In genomic region chr2:135741395-135742306, GRCh38 we compare ENCODE assay signal across 8 cellular contexts. TPM values are rescaled to one million over a fixed set of nuclear protein-coding genes. Genes with fewer than 3 reads are reported as not detected.
DNase-seq lines count a peak whose midpoint lies in the region; ATAC-seq and TF ChIP-seq lines count a peak whose summit lies in the region.

Gene UBXN4, plus strand, starts transcription at chr2:135741855. Its CDS starts 75 bp downstream, at chr2:135741930.

- peak; percentile 97 for DNase-seq in DMS 273 treated with DMSO at 0.1 percent for 48 hours (lab: John Stamatoyannopoulos, UW)
- peak; percentile 99 for DNase-seq in IMR-90
- DNase-seq in OCI-M1 (lab: John Stamatoyannopoulos, UW) = peak; percentile 99
- DNase-seq in activated T-cell treated with anti-CD3 and anti-CD28 coated beads for 4 hours = peak; percentile 89
- peak; percentile 99 for DNase-seq in epithelial cell of esophagus (ENCODE audit: low read depth)
- peak; percentile 96 to 99 (median 97) for DNase-seq in mucosa of descending colon
- peak; percentile 79 to 95 for DNase-seq in stimulated activated CD8-positive, alpha-beta memory T cell treated with anti-CD3 and anti-CD28 coated beads, Interleukin-4, amount 100 ng/mL, for 4 hours (ENCODE audit: low read depth in 2 of 2, low spot score in 1 of 2)

- intact Hi-C loops in IMR-90 (cut with micrococcal nuclease) = loop anchor here (5.0 kb wide), 1 partner anchor 689 kb away; the partner anchor contains the start of gene RAB3GAP1
- intact Hi-C loops in mucosa of descending colon (cut with DNase I, micrococcal nuclease) = no loop called here

- peak within 1 kb of the TSS; percentile 82 for H3K56ac ChIP-seq in IMR-90 (ENCODE audit: extremely low read depth, insufficient read depth, low read length)

- H3K4me1 ChIP-seq in IMR-90 (ENCODE audit: control insufficient read depth, insufficient read depth, low read length) (peaks cover 8% of the 10 kb centered on the region), mucosa of descending colon (ENCODE audit: low read depth) (no peaks in the 10 kb centered on the region)

- H3K9me3 ChIP-seq in IMR-90 (ENCODE audit: control insufficient read depth, insufficient read depth, low read length) (no peaks in the 10 kb centered on the region), mucosa of descending colon (no peaks in the 10 kb centered on the region)

- peak within 1 kb of the TSS; percentile 95 for H3K23ac ChIP-seq in IMR-90 (ENCODE audit: low read depth, low read length)

- WGBS in IMR-90 (ENCODE audit: extremely low coverage in 2 of 2, insufficient read length in 1 of 2), 2 experiments = 0% methylated on average over 39 of the region's 92 CpGs; no CpG with 5 or more reads in 1 of the 2 experiments

- H3K36me3 ChIP-seq in IMR-90 (ENCODE audit: control insufficient read depth, insufficient read depth, low read length) = peaks cover 3% of the 10 kb centered on the region
- no peaks in the 10 kb centered on the region for H3K36me3 ChIP-seq in mucosa of descending colon (ENCODE audit: low read depth)

- ATAC-seq in GM21526 (IDR thresholded peaks at IDR 0.05; ENCODE audit: low FRiP score, unreplicated experiment) = peak; percentile 86
- ATAC-seq in IMR-90 (ENCODE audit: low read depth) = peak; percentile 90
- peak; percentile 96 for ATAC-seq in mucosa of descending colon

- H3K27me3 ChIP-seq in IMR-90 (ENCODE audit: control insufficient read depth, insufficient read depth, low read length) = no peaks in the 10 kb centered on the region

- POLR2A ChIA-PET in IMR-90 (lab: Charles Lee; ENCODE audit: unreplicated experiment) = interaction anchor here (0.6 to 1.0 kb wide), 2 partner anchors 15 to 95 kb away, joined by 3 read pairs; partner anchors contain the start of gene LCT

- peak within 1 kb of the TSS; percentile 64 to 99 for H4K8ac ChIP-seq in IMR-90 (ENCODE audit: low read depth in 2 of 2, low read length in 2 of 2)

- no TSS peak for BruUV-seq in IMR-90 (replicated peaks; lab: Mats Ljungman, UMichigan)

- H3K14ac ChIP-seq in IMR-90 (replicated peaks; ENCODE audit: low read depth, low read length) = peak within 1 kb of the TSS; percentile 98

- H4K20me1 ChIP-seq in IMR-90 (ENCODE audit: insufficient read depth, low read length) = peaks cover 25% of the 10 kb centered on the region; the same call in 1 of the 2 replicates

- peak within 1 kb of the TSS; percentile 1; the same call in 1 of the 3 replicates for H2BK15ac ChIP-seq in IMR-90 (ENCODE audit: low read depth, low read length)

- H3K4ac ChIP-seq in IMR-90 (ENCODE audit: low read depth, low read length) = peak within 1 kb of the TSS; percentile 98

- peak; percentile 94 for TF ChIP-seq POLR2A in IMR-90 (IDR thresholded peaks at IDR 0.05; ENCODE audit: low read depth, low read length)

- peak within 1 kb of the TSS; percentile 48; the same call in 1 of the 2 replicates for H3K4me2 ChIP-seq in IMR-90 (ENCODE audit: low read depth, low read length)

- CTCF ChIA-PET in IMR-90 (lab: Yijun Ruan, JAX) = interaction anchor here (0.5 to 1.7 kb wide), 4 partner anchors 9 to 740 kb away, joined by 3 to 6 read pairs (median 4); no protein-coding TSS in a partner anchor

- TF ChIP-seq RAD21 in IMR-90 (IDR thresholded peaks at IDR 0.05; ENCODE audit: low read length) = no peak

- H2BK120ac ChIP-seq in IMR-90 (ENCODE audit: low read depth, low read length) = peak within 1 kb of the TSS; percentile 85

- H2BK5ac ChIP-seq in IMR-90 (ENCODE audit: low read depth, low read length, poor library complexity, severe bottlenecking) = peak within 1 kb of the TSS; percentile 97

- H3K9ac ChIP-seq in IMR-90 (ENCODE audit: low read depth, low read length) = peak within 1 kb of the TSS; percentile 100

- H4K91ac ChIP-seq in IMR-90 (ENCODE audit: insufficient read depth, low read depth, low read length) = peak within 1 kb of the TSS; percentile 86

- peaks cover 3% of the 10 kb centered on the region; the same call in 1 of the 2 replicates for H3K9me1 ChIP-seq in IMR-90 (ENCODE audit: insufficient read depth, low read length)

- H2BK20ac ChIP-seq in IMR-90 (ENCODE audit: low read depth, low read length) = peak within 1 kb of the TSS; percentile 65

- H3K27ac ChIP-seq in IMR-90 (ENCODE audit: insufficient read depth, low read length) = peak within 1 kb of the TSS; percentile 100

- H3K4me3 ChIP-seq in IMR-90 (ENCODE audit: insufficient read depth, low read depth, low read length) (peak within 1 kb of the TSS; percentile 83), epithelial cell of esophagus (ENCODE audit: low read length) (peak within 1 kb of the TSS; percentile 81), mucosa of descending colon (peak within 1 kb of the TSS; percentile 98)

- peak within 1 kb of the TSS; percentile 88; the same call in 1 of the 2 replicates for H2AK5ac ChIP-seq in IMR-90 (ENCODE audit: low read depth, low read length)

- dilution Hi-C loops in IMR-90 (cut with HindIII; ENCODE audit: low sequenced_read_pairs, unreplicated experiment) = no loop called here

- H2AK9ac ChIP-seq in IMR-90 (replicated peaks; ENCODE audit: low read depth, low read length, poor library complexity) = peak within 1 kb of the TSS; percentile 96

- peak within 1 kb of the TSS; percentile 53 for H3K18ac ChIP-seq in IMR-90 (ENCODE audit: low read depth, low read length)

- peaks cover 7 to 20% of the 10 kb centered on the region in 2 experiments; a peak in 3 of 4 replicates for H3K79me1 ChIP-seq in IMR-90 (ENCODE audit: low read depth in 1 of 2, low read length in 2 of 2)

- in situ Hi-C loops in IMR-90 (cut with MboI; ENCODE audit: low sequenced_read_pairs) = no loop called here

- TF ChIP-seq CTCF in IMR-90 (conservative IDR thresholded peaks at IDR 0.05; ENCODE audit: low read depth, low read length) (peak; percentile 54), epithelial cell of esophagus (IDR thresholded peaks at IDR 0.05; ENCODE audit: insufficient read depth, low read depth, low read length, missing control alignments) (peak; percentile 29), mucosa of descending colon (IDR thresholded peaks at IDR 0.05) (no peak)

- H4K5ac ChIP-seq in IMR-90 (ENCODE audit: low read depth, low read length) = peak within 1 kb of the TSS; percentile 79

- H2AFZ ChIP-seq in IMR-90 (replicated peaks; ENCODE audit: low read length, poor library complexity) = peak within 1 kb of the TSS; percentile 95

TF ChIP-seq in IMR-90, 13 proteins besides CTCF, POLR2A, EP300 and RAD21:
- peak; percentile 97 for TF ChIP-seq MAZ (IDR thresholded peaks at IDR 0.05; ENCODE audit: borderline replicate concordance, low read depth, low read length)
- TF ChIP-seq FOS (IDR thresholded peaks at IDR 0.05; ENCODE audit: low read depth, low read length) = peak; percentile 88
- no peak for TF ChIP-seq RFX5 (IDR thresholded peaks at IDR 0.05; ENCODE audit: low read depth, low read length)
- peak; percentile 83; the same call in 1 of the 2 replicates for TF ChIP-seq MXI1 (IDR thresholded peaks at IDR 0.05; ENCODE audit: borderline replicate concordance, low read depth, low read length)
- TF ChIP-seq BHLHE40 (IDR thresholded peaks at IDR 0.05; ENCODE audit: low read depth, low read length) = peak; percentile 75
- TF ChIP-seq ELK1 (IDR thresholded peaks at IDR 0.05; ENCODE audit: borderline replicate concordance, low read depth, low read length) = no peak
- no peak for TF ChIP-seq USF2 (IDR thresholded peaks at IDR 0.05; ENCODE audit: low read depth, low read length)
- TF ChIP-seq SMC3 (IDR thresholded peaks at IDR 0.05; ENCODE audit: low read depth, low read length) = no peak
- TF ChIP-seq CEBPB (IDR thresholded peaks at IDR 0.05; ENCODE audit: low read depth, low read length) = no peak
- no peak for TF ChIP-seq MAFK (IDR thresholded peaks at IDR 0.05; ENCODE audit: low read depth, low read length)
- no peak for TF ChIP-seq CHD1 (IDR thresholded peaks at IDR 0.05; ENCODE audit: low read depth, low read length)
- no peak for TF ChIP-seq RCOR1 (IDR thresholded peaks at IDR 0.05; ENCODE audit: insufficient replicate concordance, low read length)
- no peak for TF ChIP-seq NFE2L2 (IDR thresholded peaks at IDR 0.05; ENCODE audit: low read depth, low read length)

RNA-seq across cellular contexts. Expression of gene UBXN4, which starts in this region (rescaled TPM):
- total RNA-seq in IMR-90 (2012; rRNA removed) = 49.1 and 64.7 TPM in 2 replicates
- 39.1 and 48.1 TPM in 2 replicates for polyA plus RNA-seq in IMR-90 (2012; rRNA removed)
- polyA plus RNA-seq in IMR-90 (2012; cell fraction: cytosol; rRNA removed) = 8.1 and 14.9 TPM in 2 replicates
- 19.8 and 128 TPM in 2 replicates for polyA plus RNA-seq in IMR-90 (2012; cell fraction: nucleus; rRNA removed; ENCODE audit: low replicate concordance)
- total RNA-seq in mucosa of descending colon = 100 to 1,000 TPM in 1 of 3 donors, 10 to 100 TPM in 2; 87.8 to 110 (median 94.9) TPM

Comparison
In these comparisons a context has a peak if more than half of its experiments do, and no peak if none do; other contexts are left out.
1. Peak in every context shown above with its lines: DNase-seq, ATAC-seq, H3K4me3 ChIP-seq and H3K27ac ChIP-seq.